ENCODE assay signal across 1 cellular context in the genomic region with DNA sequence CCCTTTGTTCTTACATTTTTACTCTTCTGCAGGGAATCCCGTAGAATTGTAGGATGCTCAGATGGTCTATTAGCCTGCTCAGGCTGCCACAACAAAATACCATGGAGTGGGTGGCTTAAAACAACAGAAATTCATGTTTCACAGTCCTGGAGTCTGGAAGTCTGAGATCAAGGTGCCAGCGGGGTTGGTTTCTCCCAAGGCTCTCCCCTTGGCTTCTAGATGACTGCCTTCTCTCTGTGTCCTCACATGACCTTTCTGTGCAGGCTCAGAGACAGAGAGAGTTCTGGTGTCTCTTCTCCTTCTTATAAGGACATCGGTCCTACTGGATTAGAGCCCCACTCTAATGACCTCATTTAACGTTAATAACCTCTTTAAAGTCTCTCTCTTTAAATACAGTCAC.
TF ChIP-seq lines count a peak whose summit lies in the region.

No MANE protein-coding gene starts in this region.

TF ChIP-seq in H1, 55 proteins besides CTCF, POLR2A, EP300 and RAD21:
- TF ChIP-seq TAF7 (optimal IDR thresholded peaks at IDR 0.05; ENCODE audit: borderline replicate concordance, low read depth, low read length), result no peak
- TF ChIP-seq KDM4A (IDR thresholded peaks at IDR 0.05; ENCODE audit: low read depth, low read length, severe bottlenecking), result no peak
- no peak for TF ChIP-seq SRF (IDR thresholded peaks at IDR 0.05; ENCODE audit: low read depth, low read length)
- TF ChIP-seq CHD2 (IDR thresholded peaks at IDR 0.05; ENCODE audit: low read length), result no peak
- TF ChIP-seq BRCA1 (IDR thresholded peaks at IDR 0.05; ENCODE audit: low read depth, low read length), result no peak
- no peak for TF ChIP-seq RXRA (IDR thresholded peaks at IDR 0.05; ENCODE audit: insufficient read depth, low read depth, low read length)
- TF ChIP-seq NRF1 (IDR thresholded peaks at IDR 0.05; ENCODE audit: low read depth, low read length), result no peak
- no peak for TF ChIP-seq CHD1 (IDR thresholded peaks at IDR 0.05; ENCODE audit: low read depth, low read length)
- TF ChIP-seq HDAC2 (IDR thresholded peaks at IDR 0.05; ENCODE audit: borderline replicate concordance in 1 of 2, low read depth in 2 of 2, low read length in 2 of 2), result no peak
- no peak for TF ChIP-seq TBP (IDR thresholded peaks at IDR 0.05; ENCODE audit: low read depth, low read length)
- TF ChIP-seq TEAD4 (IDR thresholded peaks at IDR 0.05; ENCODE audit: low read depth, low read length), result no peak
- no peak for TF ChIP-seq RNF2 (IDR thresholded peaks at IDR 0.05; ENCODE audit: borderline replicate concordance, low read depth, low read length, missing control alignments, poor library complexity, severe bottlenecking)
- TF ChIP-seq HDAC6 (IDR thresholded peaks at IDR 0.05; ENCODE audit: low read depth, low read length), result no peak
- no peak for TF ChIP-seq SIRT6 (IDR thresholded peaks at IDR 0.05; ENCODE audit: low read length)
- TF ChIP-seq MAFK (IDR thresholded peaks at IDR 0.05; ENCODE audit: low read depth, low read length), result no peak
- TF ChIP-seq CTBP2 (IDR thresholded peaks at IDR 0.05; ENCODE audit: borderline replicate concordance, insufficient read depth, insufficient read length, low read length), result no peak
